In the genomic region with DNA sequence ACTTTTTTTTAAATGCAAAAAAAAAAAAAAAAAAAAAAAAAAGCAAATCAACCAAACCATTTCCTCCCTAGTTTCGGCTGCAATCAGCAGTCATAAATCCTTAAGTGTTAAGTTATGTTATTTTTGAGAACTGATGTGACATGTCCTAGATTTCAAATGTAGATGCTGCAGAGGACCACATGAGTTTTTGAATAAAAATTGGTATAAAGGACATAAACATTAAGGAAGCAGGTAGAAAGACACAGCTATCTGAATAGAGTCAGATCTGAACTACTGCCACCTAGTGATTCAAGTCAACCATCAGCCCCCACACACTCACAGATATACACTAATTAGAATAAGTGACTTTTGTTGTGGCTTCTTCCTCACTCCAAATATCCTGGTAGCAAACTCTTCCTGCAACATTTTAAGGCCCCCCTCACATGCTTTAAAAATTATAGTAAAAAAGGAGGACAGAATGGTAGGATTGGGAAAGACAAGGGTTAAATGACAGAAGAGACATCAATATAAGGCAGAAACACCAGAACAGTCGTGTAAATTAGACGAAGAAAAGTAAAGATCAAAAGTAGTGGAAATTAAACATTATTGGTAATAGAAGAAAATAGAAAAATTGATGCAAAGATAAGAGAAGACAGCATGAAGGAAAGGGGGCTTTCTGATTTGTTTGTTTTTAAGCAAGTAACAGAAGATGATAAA, we compare ENCODE assay signal across 9 cellular contexts.
A peak's percentile ranks its signal among the peaks of the same experiment; 100 is the strongest.
DNase-seq lines count a peak whose midpoint lies in the region; ATAC-seq, FAIRE-seq and TF ChIP-seq lines count a peak whose summit lies in the region.
"Had no signal": no experiment of that assay in that cellular context is flagged by ENCODE, and none has a peak within 500 bp of the region (broad histone marks: within the 10 kb centered on the region; RNA-seq: fewer than 3 reads in every experiment).

No MANE protein-coding gene starts in this region.

- no peak overlapping the region for H3K4me2 ChIP-seq in fibroblast of lung (ENCODE audit: extremely low read depth, insufficient read depth, low read length)

- H3K9me3 Mint-ChIP-seq in T-helper 2 cell treated with Interferon-gamma antibody and Interleukin-4, amounts not matched to agents 5 μg/mL and 100 μg/mL, for 36 hours: no peaks in the 10 kb centered on the region

- peaks cover 4% of the 10 kb centered on the region for H3K4me1 Mint-ChIP-seq in T-helper 2 cell treated with Interferon-gamma antibody and Interleukin-4, amounts not matched to agents 5 μg/mL and 100 μg/mL, for 36 hours (ENCODE audit: low read depth)

- H3K4me3 Mint-ChIP-seq in T-helper 2 cell treated with Interferon-gamma antibody and Interleukin-4, amounts not matched to agents 5 μg/mL and 100 μg/mL, for 36 hours: peak overlapping the region; percentile 8

- H3K79me2 ChIP-seq in fibroblast of lung (ENCODE audit: control insufficient read depth, insufficient read depth, low read length): no peaks in the 10 kb centered on the region

- peaks cover 15% of the 10 kb centered on the region for H3K27me3 Mint-ChIP-seq in T-helper 2 cell treated with Interferon-gamma antibody and Interleukin-4, amounts not matched to agents 5 μg/mL and 100 μg/mL, for 36 hours (ENCODE audit: low read depth)

- no peak overlapping the region for H3K9ac ChIP-seq in fibroblast of lung (ENCODE audit: insufficient read depth, low read length)

- ATAC-seq in GM21447 (IDR thresholded peaks at IDR 0.05; ENCODE audit: unreplicated experiment) (peak; percentile 84), GM19324 (IDR thresholded peaks at IDR 0.05; ENCODE audit: low FRiP score, unreplicated experiment) (no peak)

- H3K4me1 ChIP-seq in fibroblast of lung (ENCODE audit: control insufficient read depth, extremely low read depth, insufficient read depth, low read length) (peaks cover 4% of the 10 kb centered on the region), small intestine (ENCODE audit: control insufficient read depth in 2 of 2, insufficient read depth in 1 of 2, low read depth in 1 of 2, low read length in 1 of 2) (no peaks in the 10 kb centered on the region)
- H3K4me1 ChIP-seq: upper lobe of left lung had no signal

- no peak overlapping the region for H3K27ac ChIP-seq in fibroblast of lung (ENCODE audit: insufficient read depth, low read length)
- no peak overlapping the region for H3K27ac ChIP-seq in small intestine (ENCODE audit: low read depth in 1 of 2, low read length in 1 of 2)
- H3K27ac ChIP-seq: upper lobe of left lung had no signal

- H3K36me3 ChIP-seq in fibroblast of lung (ENCODE audit: control insufficient read depth, insufficient read depth, low read length): no peaks in the 10 kb centered on the region
- H3K36me3 ChIP-seq in small intestine (ENCODE audit: control insufficient read depth in 2 of 2, insufficient read depth in 2 of 2, low read length in 2 of 2): no peaks in the 10 kb centered on the region
- H3K36me3 ChIP-seq: upper lobe of left lung had no signal

- H3K4me3 ChIP-seq in fibroblast of lung (replicated peaks in 1 of 4; ENCODE audit: control extremely low read depth in 1 of 4, insufficient read depth in 1 of 4, low read depth in 3 of 4, low read length in 4 of 4) (no peak overlapping the region), small intestine (ENCODE audit: low read depth in 1 of 2, low read length in 2 of 2) (no peak overlapping the region)
- H3K4me3 ChIP-seq: upper lobe of left lung had no signal

- 50 to 65% (median 64%) methylated on average over 3 of the region's 3 CpGs for WGBS in small intestine, 3 donors

- no peak overlapping the region for H3K27ac Mint-ChIP-seq in T-helper 2 cell treated with Interferon-gamma antibody and Interleukin-4, amounts not matched to agents 5 μg/mL and 100 μg/mL, for 36 hours

- no peaks in the 10 kb centered on the region for H3K36me3 Mint-ChIP-seq in T-helper 2 cell treated with Interferon-gamma antibody and Interleukin-4, amounts not matched to agents 5 μg/mL and 100 μg/mL, for 36 hours (ENCODE audit: low read depth)

- peak; percentile 3 to 24 for DNase-seq in activated CD4-positive, alpha-beta T cell treated with anti-CD3 and anti-CD28 coated beads for 4 hours
- no peak for DNase-seq in activated CD4-positive, alpha-beta T cell treated with anti-CD3 and anti-CD28 coated beads for 1 hour
- DNase-seq in HuH-7.5 (ENCODE audit: low spot score) (peak; percentile 6), fibroblast of lung (ENCODE audit: low read depth in 2 of 2) (peak; percentile 40 to 67), small intestine (peak; percentile 51)
- no peak for DNase-seq in T-helper 2 cell treated with Interferon-gamma antibody and Interleukin-4, amounts not matched to agents 5 μg/mL and 100 μg/mL, for 36 hours (ENCODE audit: low spot score)
- DNase-seq: upper lobe of left lung had no signal

- no peak for FAIRE-seq in small intestine (lab: Jason Lieb, UNC)

- H4K20me1 ChIP-seq in fibroblast of lung (ENCODE audit: control insufficient read depth, extremely low read depth, insufficient read depth, low read length): no peaks in the 10 kb centered on the region

- no peaks in the 10 kb centered on the region for H3K27me3 ChIP-seq in fibroblast of lung (ENCODE audit: control insufficient read depth, insufficient read depth, low read length)
- H3K27me3 ChIP-seq in small intestine (ENCODE audit: control insufficient read depth in 2 of 2, insufficient read depth in 2 of 2, low read length in 2 of 2): no peaks in the 10 kb centered on the region
- H3K27me3 ChIP-seq: upper lobe of left lung had no signal

- no peak overlapping the region for H2AFZ ChIP-seq in fibroblast of lung (ENCODE audit: low read length)

- H3K9me3 ChIP-seq in fibroblast of lung (ENCODE audit: control insufficient read depth, insufficient read depth, low read depth, low read length) (no peaks in the 10 kb centered on the region), small intestine (ENCODE audit: control insufficient read depth, low read depth) (no peaks in the 10 kb centered on the region)
- H3K9me3 ChIP-seq: upper lobe of left lung had no signal

- peak; percentile 60 to 70 for TF ChIP-seq CTCF in fibroblast of lung (conservative IDR thresholded peaks at IDR 0.05 in 1 of 2, IDR thresholded peaks at IDR 0.05 in 1 of 2; ENCODE audit: low read depth in 1 of 2, low read length in 2 of 2)

Comparison
In these comparisons a context has a peak if more than half of its experiments do, and no peak if none do; other contexts are left out.
1. DNase-seq: peak in activated CD4-positive, alpha-beta T cell treated with anti-CD3 and anti-CD28 coated beads for 4 hours (2 of 2), HuH-7.5 (single experiment), fibroblast of lung (2 of 2) and small intestine (single experiment); none in activated CD4-positive, alpha-beta T cell treated with anti-CD3 and anti-CD28 coated beads for 1 hour (single experiment) and T-helper 2 cell treated with Interferon-gamma antibody and Interleukin-4, amounts not matched to agents 5 μg/mL and 100 μg/mL, for 36 hours (single experiment).